In genomic region chr20:31560094-31560899, GRCh38 we compare ENCODE assay signal across 8 cellular contexts. TPM values are rescaled to one million over a fixed set of nuclear protein-coding genes. Genes with fewer than 3 reads are reported as not detected.
A peak's percentile ranks its signal among the peaks of the same experiment; 100 is the strongest.
DNase-seq lines count a peak whose midpoint lies in the region; ATAC-seq and TF ChIP-seq lines count a peak whose summit lies in the region.

No MANE protein-coding gene starts in this region.

- peaks cover 32% of the 10 kb centered on the region for H3K36me3 Mint-ChIP-seq in activated naive CD4-positive, alpha-beta T cell treated with anti-CD3 and anti-CD28 coated beads for 36 hours (ENCODE audit: low read depth)

- H3K4me3 ChIP-seq in GM06990 (replicated peaks; ENCODE audit: low read depth, low read length) = no peak overlapping the region
- H3K4me3 ChIP-seq in SK-N-MC = no peak overlapping the region
- H3K4me3 ChIP-seq in upper lobe of right lung = no peak overlapping the region

- no peaks in the 10 kb centered on the region for H3K9me3 Mint-ChIP-seq in activated naive CD4-positive, alpha-beta T cell treated with anti-CD3 and anti-CD28 coated beads for 36 hours

- TF ChIP-seq CTCF in GM06990 (IDR thresholded peaks at IDR 0.05; ENCODE audit: insufficient read depth, low read length, poor library complexity, severe bottlenecking) (peak; percentile 88), upper lobe of right lung (IDR thresholded peaks at IDR 0.05) (peak; percentile 92)

- no peaks in the 10 kb centered on the region for H3K9me3 ChIP-seq in SK-N-MC (ENCODE audit: low read depth, low read length)
- H3K9me3 ChIP-seq in upper lobe of right lung = no peaks in the 10 kb centered on the region

- peaks cover 19% of the 10 kb centered on the region for H3K4me1 ChIP-seq in upper lobe of right lung

- no peaks in the 10 kb centered on the region for H3K27me3 ChIP-seq in GM06990 (replicated peaks; ENCODE audit: control insufficient read depth, insufficient read depth, low read length)
- H3K27me3 ChIP-seq in upper lobe of right lung = no peaks in the 10 kb centered on the region

- H3K27ac Mint-ChIP-seq in activated naive CD4-positive, alpha-beta T cell treated with anti-CD3 and anti-CD28 coated beads for 36 hours = peak overlapping the region; percentile 61

- H3K4me3 Mint-ChIP-seq in activated naive CD4-positive, alpha-beta T cell treated with anti-CD3 and anti-CD28 coated beads for 36 hours = no peak overlapping the region

- DNase-seq in GM06990 (ENCODE audit: extremely low read depth, insufficient read length) (no peak), HuH-7.5 (ENCODE audit: low spot score) (peak; percentile 79), SK-N-MC (ENCODE audit: low read depth, low spot score) (no peak), globus pallidus (ENCODE audit: low spot score) (peak; percentile 36), posterior cingulate gyrus (peak in 7 of 10 donors; percentile 60 to 95 (median 68)), upper lobe of right lung (peak; percentile 87)
- DNase-seq in activated naive CD4-positive, alpha-beta T cell treated with anti-CD3 and anti-CD28 coated beads for 36 hours = peak; percentile 92

- CTCF ChIA-PET in activated naive CD4-positive, alpha-beta T cell treated with anti-CD3 and anti-CD28 coated beads for 36 hours (lab: Charles Lee) = interaction anchor here (0.6 to 14.5 kb wide), 18 partner anchors 9 to 163 kb away, joined by 3 to 321 read pairs (median 5); partner anchors contain the start of genes BCL2L1 and ID1

- no peak overlapping the region for H3K9ac ChIP-seq in SK-N-MC (ENCODE audit: insufficient read length)

- peaks cover 35% of the 10 kb centered on the region for H3K36me3 ChIP-seq in GM06990 (ENCODE audit: control insufficient read depth, insufficient read depth, low read length)
- peaks cover 38% of the 10 kb centered on the region for H3K36me3 ChIP-seq in SK-N-MC (ENCODE audit: insufficient read depth, low read length)
- H3K36me3 ChIP-seq in upper lobe of right lung = peaks cover 69% of the 10 kb centered on the region

- peaks cover 13% of the 10 kb centered on the region for H3K4me1 Mint-ChIP-seq in activated naive CD4-positive, alpha-beta T cell treated with anti-CD3 and anti-CD28 coated beads for 36 hours (ENCODE audit: low read depth)

- H3K27me3 Mint-ChIP-seq in activated naive CD4-positive, alpha-beta T cell treated with anti-CD3 and anti-CD28 coated beads for 36 hours (ENCODE audit: low read depth) = no peaks in the 10 kb centered on the region

- intact Hi-C loops in activated naive CD4-positive, alpha-beta T cell treated with anti-CD3 and anti-CD28 coated beads for 36 hours (cut with micrococcal nuclease) = loop anchor here (1.0 to 5.0 kb wide), 5 partner anchors 13 to 177 kb away; partner anchors contain the start of gene TPX2
- intact Hi-C loops in posterior cingulate gyrus (cut with DNase I) = no loop called here
- intact Hi-C loops in upper lobe of right lung (cut with DNase I) = loop anchor here (5.0 kb wide), 1 partner anchor 52 kb away; no protein-coding TSS in a partner anchor

- H3K27ac ChIP-seq in SK-N-MC (peak overlapping the region; percentile 82), upper lobe of right lung (peak overlapping the region; percentile 64)

- ATAC-seq in upper lobe of right lung (peak; percentile 80), GM21528 (IDR thresholded peaks at IDR 0.05; ENCODE audit: low FRiP score, unreplicated experiment) (no peak)

RNA-seq across cellular contexts. Expression of gene ID1, which starts 44.8 kb away (rescaled TPM):
- 1 to 10 TPM; 1.8 to 2.4 TPM for total RNA-seq in activated naive CD4-positive, alpha-beta T cell treated with anti-CD3 and anti-CD28 coated beads for 36 hours
- total RNA-seq in upper lobe of right lung = 515 TPM

RNA-seq across cellular contexts. Expression of gene HM13, which starts 46.1 kb away (rescaled TPM):
- 10 to 100 TPM; 67.3 to 69.4 TPM for total RNA-seq in activated naive CD4-positive, alpha-beta T cell treated with anti-CD3 and anti-CD28 coated beads for 36 hours
- 169 TPM for total RNA-seq in upper lobe of right lung

Comparison
In these comparisons a context has a peak if more than half of its experiments do, and no peak if none do; other contexts are left out.
1. DNase-seq: peak in HuH-7.5 (single experiment), activated naive CD4-positive, alpha-beta T cell treated with anti-CD3 and anti-CD28 coated beads for 36 hours (single experiment), globus pallidus (single experiment), posterior cingulate gyrus (7 of 10) and upper lobe of right lung (single experiment); none in GM06990 (single experiment) and SK-N-MC (single experiment).
2. RNA of gene ID1, which starts 44.8 kb away (total RNA-seq): 515 TPM in upper lobe of right lung (single experiment); 1.8 to 2.4 TPM in activated naive CD4-positive, alpha-beta T cell treated with anti-CD3 and anti-CD28 coated beads for 36 hours; every median in the first group is over 100 times any median in the second.